In the genomic region with DNA sequence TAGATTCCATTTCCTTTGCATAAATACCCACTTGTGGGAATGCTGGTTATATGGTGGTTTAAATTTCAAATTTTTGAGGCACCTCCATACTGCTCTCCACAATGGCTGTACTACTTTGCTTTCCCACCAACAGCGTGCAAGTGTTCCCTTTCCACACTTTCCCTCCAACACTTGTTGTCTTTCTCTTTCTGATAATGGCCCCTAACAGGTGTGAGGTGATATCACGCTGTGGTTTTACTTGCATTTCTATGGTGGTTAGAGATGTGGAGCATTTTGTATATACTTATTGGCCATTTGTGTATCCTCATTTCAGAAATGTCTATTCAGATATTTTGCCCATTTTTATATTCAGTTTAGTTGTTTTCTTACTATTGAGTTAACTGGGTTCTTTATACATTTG, we compare ENCODE assay signal across 1 cellular context.
TF ChIP-seq lines count a peak whose summit lies in the region.

No MANE protein-coding gene starts in this region.

TF ChIP-seq in K562, 482 proteins besides CTCF, POLR2A, EP300 and RAD21 (continued from another document):
- peak; percentile 35 for TF ChIP-seq MGA (IDR thresholded peaks at IDR 0.05)
- TF ChIP-seq, protein P1, sequence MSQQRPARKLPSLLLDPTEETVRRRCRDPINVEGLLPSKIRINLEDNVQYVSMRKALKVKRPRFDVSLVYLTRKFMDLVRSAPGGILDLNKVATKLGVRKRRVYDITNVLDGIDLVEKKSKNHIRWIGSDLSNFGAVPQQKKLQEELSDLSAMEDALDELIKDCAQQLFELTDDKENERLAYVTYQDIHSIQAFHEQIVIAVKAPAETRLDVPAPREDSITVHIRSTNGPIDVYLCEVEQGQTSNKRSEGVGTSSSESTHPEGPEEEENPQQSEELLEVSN (IDR thresholded peaks at IDR 0.05; ENCODE audit: borderline replicate concordance in 1 of 2, extremely low read depth in 1 of 2, insufficient read depth in 1 of 2, insufficient read length in 1 of 2, low read depth in 1 of 2, low read length in 1 of 2, poor library complexity in 1 of 2, severe bottlenecking in 1 of 2), result peak; percentile 18 to 38
- no peak for TF ChIP-seq PPARD (CRISPR knock-in tag; IDR thresholded peaks at IDR 0.05)
- TF ChIP-seq TRIM24 (IDR thresholded peaks at IDR 0.05), result peak in 1 of 2 experiments; percentile 49; a peak in 1 of 4 replicates
- peak; percentile 27; the same call in 1 of the 2 replicates for TF ChIP-seq NCOR1 (IDR thresholded peaks at IDR 0.05)
- TF ChIP-seq TCF3 (CRISPR knock-in tag; IDR thresholded peaks at IDR 0.05), result peak; percentile 66
- TF ChIP-seq CBFA2T3 (IDR thresholded peaks at IDR 0.05), result peak; percentile 60
- no peak for TF ChIP-seq MEF2A (IDR thresholded peaks at IDR 0.05; ENCODE audit: control insufficient read depth, low read depth, low read length)
- TF ChIP-seq DPF2 (IDR thresholded peaks at IDR 0.05), result 0 out of 2 replicates have a peak, but pooled peaks have one; percentile 24
- no peak for TF ChIP-seq CHAMP1 (IDR thresholded peaks at IDR 0.05)
